22 cellular contexts compared by ENCODE assay signal in the genomic region with DNA sequence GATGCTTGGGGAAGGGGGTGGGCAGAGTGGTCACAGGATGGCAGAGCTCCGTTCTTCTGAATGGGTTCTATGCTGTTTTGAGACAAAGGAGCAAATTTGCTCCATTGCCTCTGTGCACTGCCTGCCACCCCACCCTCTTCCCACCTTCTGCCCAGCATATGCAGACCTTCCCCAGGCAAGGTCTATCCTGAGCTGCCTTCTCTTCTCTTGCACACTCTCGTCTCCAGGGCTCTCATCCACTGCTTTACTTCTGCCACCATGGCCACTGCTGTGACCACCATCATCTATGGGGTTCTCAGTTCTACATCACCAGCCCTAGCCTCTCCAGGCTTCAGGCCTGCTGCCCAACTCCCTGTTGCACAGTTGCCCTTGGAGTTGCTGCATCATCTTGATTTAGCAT.
"Had no signal": no experiment of that assay in that cellular context is flagged by ENCODE, and none has a peak within 500 bp of the region (broad histone marks: within the 10 kb centered on the region; RNA-seq: fewer than 3 reads in every experiment).

No MANE protein-coding gene starts in this region.

- H3K36me3 ChIP-seq: gastroesophageal sphincter, lower lobe of right lung, spleen, tibial artery had no signal

- H3K4me3 ChIP-seq: gastroesophageal sphincter, lower lobe of right lung, mucosa of descending colon, spleen, tibial artery had no signal

- H3K27ac ChIP-seq: gastroesophageal sphincter, lower lobe of right lung, spleen, tibial artery had no signal

- H3K27me3 ChIP-seq: gastroesophageal sphincter had no signal

- H3K4me1 ChIP-seq: gastroesophageal sphincter, lower lobe of right lung, spleen, tibial artery had no signal

- H3K9me3 ChIP-seq: gastroesophageal sphincter, lower lobe of right lung, mucosa of descending colon, spleen, tibial artery had no signal

- ATAC-seq: activated T-cell treated with anti-CD3 and anti-CD28 coated beads, Interleukin-2, amount 50 U/mL, for 4 hours; gastroesophageal sphincter; left colon; lower lobe of right lung; mucosa of descending colon; T-helper 17 cell had no signal

- DNase-seq: activated CD4-positive, alpha-beta T cell treated with anti-CD3 and anti-CD28 coated beads for 4 hours; activated CD4-positive, alpha-beta T cell treated with anti-CD3 and anti-CD28 coated beads, Interleukin-2, amount 50 U/mL, for 48 hours; activated CD4-positive, CD25-positive, alpha-beta regulatory T cell; activated CD8-positive, alpha-beta memory T cell treated with anti-CD3 and anti-CD28 coated beads, Interleukin-2, amount 50 U/mL, for 48 hours; activated naive CD4-positive, alpha-beta T cell treated with Interleukin-2 at 50 U/mL for 16 hours; activated naive CD8-positive, alpha-beta T cell treated with anti-CD3 and anti-CD28 coated beads, Interleukin-2, amount 10 ng/mL, durations not matched to agents 7 days and 5 days; activated T-cell treated with anti-CD3 and anti-CD28 coated beads, Interleukin-2, amount 50 U/mL, for 4 hours; amygdala; cortex of kidney; endodermal cell; head of caudate nucleus; islet precursor cell; left colon; lower lobe of right lung; mesendoderm; mucosa of descending colon; retina; spleen; stimulated activated CD4-positive, alpha-beta T cell treated with anti-CD3 and anti-CD28 coated beads, Interleukin-4, amount 100 ng/mL, for 1 hour; T-helper 17 cell; tibial artery had no signal
